23 cellular contexts compared by ENCODE assay signal in genomic region chr16:86052115-86052670, GRCh38.
"Had no signal": no experiment of that assay in that cellular context is flagged by ENCODE, and none has a peak within 500 bp of the region (broad histone marks: within the 10 kb centered on the region; RNA-seq: fewer than 3 reads in every experiment).

No MANE protein-coding gene starts in this region.

- H3K4me3 Mint-ChIP-seq: immature natural killer cell; memory B cell; naive thymus-derived CD4-positive, alpha-beta T cell; nephron; neural crest cell; stimulated activated memory B cell treated with anti-CD40 and anti-IgM and Interleukin-4, amounts not matched to agents 10 μg/mL and 1 μg/mL and 100 μg/mL, for 72 hours; stimulated activated naive CD8-positive, alpha-beta T cell treated with anti-CD3 and anti-CD28 coated beads, Interleukin-15, amount 100 ng/mL, for 72 hours; type B pancreatic cell had no signal

- DNase-seq: head of caudate nucleus; hypothalamus; immature natural killer cell; left ventricle myocardium inferior; midbrain; mucosa of descending colon; naive thymus-derived CD4-positive, alpha-beta T cell; occipital lobe; stimulated activated CD4-positive, alpha-beta T cell treated with anti-CD3 and anti-CD28 coated beads, Interleukin-4, amount 100 ng/mL, for 24 hours; stimulated activated naive CD4-positive, alpha-beta T cell treated with Interleukin-2 at 50 U/mL for 16 hours; stimulated activated naive CD8-positive, alpha-beta T cell treated with anti-CD3 and anti-CD28 coated beads, Interleukin-15, amount 100 ng/mL, for 72 hours; substantia nigra; uterus had no signal

- H3K4me1 ChIP-seq: left ventricle myocardium inferior, parathyroid adenoma, uterus had no signal

- H3K36me3 ChIP-seq: left ventricle myocardium inferior, neutrophil, tibial nerve, uterus had no signal

- H3K27ac ChIP-seq: neutrophil, parathyroid adenoma, skin epidermis, tibial nerve, uterus had no signal

- H3K4me1 Mint-ChIP-seq: immature natural killer cell; stimulated activated memory B cell treated with anti-CD40 and anti-IgM and Interleukin-4, amounts not matched to agents 10 μg/mL and 1 μg/mL and 100 μg/mL, for 72 hours; stimulated activated naive CD8-positive, alpha-beta T cell treated with anti-CD3 and anti-CD28 coated beads, Interleukin-15, amount 100 ng/mL, for 72 hours had no signal

- H3K36me3 Mint-ChIP-seq: immature natural killer cell; memory B cell; naive thymus-derived CD4-positive, alpha-beta T cell; stimulated activated memory B cell treated with anti-CD40 and anti-IgM and Interleukin-4, amounts not matched to agents 10 μg/mL and 1 μg/mL and 100 μg/mL, for 72 hours; type B pancreatic cell had no signal

- H3K27ac Mint-ChIP-seq: immature natural killer cell; memory B cell; naive thymus-derived CD4-positive, alpha-beta T cell; nephron; progenitor cell of endocrine pancreas; stimulated activated memory B cell treated with anti-CD40 and anti-IgM and Interleukin-4, amounts not matched to agents 10 μg/mL and 1 μg/mL and 100 μg/mL, for 72 hours; stimulated activated naive CD8-positive, alpha-beta T cell treated with anti-CD3 and anti-CD28 coated beads, Interleukin-15, amount 100 ng/mL, for 72 hours; type B pancreatic cell had no signal

- H3K27me3 ChIP-seq: uterus had no signal

- H3K9me3 Mint-ChIP-seq: immature natural killer cell; memory B cell; nephron; neural crest cell; stimulated activated memory B cell treated with anti-CD40 and anti-IgM and Interleukin-4, amounts not matched to agents 10 μg/mL and 1 μg/mL and 100 μg/mL, for 72 hours; stimulated activated naive CD8-positive, alpha-beta T cell treated with anti-CD3 and anti-CD28 coated beads, Interleukin-15, amount 100 ng/mL, for 72 hours; type B pancreatic cell had no signal

- ATAC-seq: naive thymus-derived CD4-positive, alpha-beta T cell; stimulated activated memory B cell treated with anti-CD40 and anti-IgM and Interleukin-4, amounts not matched to agents 10 μg/mL and 1 μg/mL and 100 μg/mL, for 72 hours; stimulated activated naive CD8-positive, alpha-beta T cell treated with anti-CD3 and anti-CD28 coated beads, Interleukin-15, amount 100 ng/mL, for 72 hours had no signal

- H3K4me3 ChIP-seq: left ventricle myocardium inferior, mucosa of descending colon, skin epidermis, tibial nerve, uterus had no signal

- H3K9me3 ChIP-seq: left ventricle myocardium inferior, mucosa of descending colon, neutrophil, tibial nerve, uterus had no signal
